1 cellular context compared by ENCODE assay signal in the genomic region with DNA sequence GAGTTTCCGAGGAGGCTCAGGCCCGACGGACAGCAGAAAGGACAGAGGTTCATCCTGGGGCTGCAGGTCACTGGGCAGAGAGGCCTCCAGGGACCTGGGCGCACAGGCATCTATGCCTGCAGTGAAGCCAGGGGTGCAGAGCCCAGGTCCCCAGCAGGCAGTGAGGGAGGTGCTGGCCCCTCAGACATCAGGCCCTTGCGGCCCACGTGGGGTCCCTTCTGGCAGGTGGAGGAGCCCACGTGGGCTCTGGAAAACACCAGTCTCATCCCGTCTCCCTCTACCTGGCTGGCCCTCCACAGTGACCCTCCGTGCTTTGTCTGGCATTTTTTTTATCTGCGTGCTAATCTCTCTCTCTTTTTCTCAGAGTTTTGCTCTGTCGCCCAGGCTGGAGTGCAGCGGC.
TF ChIP-seq lines count a peak whose summit lies in the region.

No MANE protein-coding gene starts in this region.

TF ChIP-seq in HepG2, 621 proteins besides CTCF, POLR2A, EP300 and RAD21 (continued from another document):
- TF ChIP-seq, protein P1, sequence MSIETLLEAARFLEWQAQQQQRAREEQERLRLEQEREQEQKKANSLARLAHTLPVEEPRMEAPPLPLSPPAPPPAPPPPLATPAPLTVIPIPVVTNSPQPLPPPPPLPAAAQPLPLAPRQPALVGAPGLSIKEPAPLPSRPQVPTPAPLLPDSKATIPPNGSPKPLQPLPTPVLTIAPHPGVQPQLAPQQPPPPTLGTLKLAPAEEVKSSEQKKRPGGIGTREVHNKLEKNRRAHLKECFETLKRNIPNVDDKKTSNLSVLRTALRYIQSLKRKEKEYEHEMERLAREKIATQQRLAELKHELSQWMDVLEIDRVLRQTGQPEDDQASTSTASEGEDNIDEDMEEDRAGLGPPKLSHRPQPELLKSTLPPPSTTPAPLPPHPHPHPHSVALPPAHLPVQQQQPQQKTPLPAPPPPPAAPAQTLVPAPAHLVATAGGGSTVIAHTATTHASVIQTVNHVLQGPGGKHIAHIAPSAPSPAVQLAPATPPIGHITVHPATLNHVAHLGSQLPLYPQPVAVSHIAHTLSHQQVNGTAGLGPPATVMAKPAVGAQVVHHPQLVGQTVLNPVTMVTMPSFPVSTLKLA (IDR thresholded peaks at IDR 0.05): peak; percentile 52
- no peak for TF ChIP-seq NFE2L1 (CRISPR knock-in tag; IDR thresholded peaks at IDR 0.05; ENCODE audit: borderline replicate concordance)
